2 cellular contexts compared by ENCODE assay signal in the genomic region with DNA sequence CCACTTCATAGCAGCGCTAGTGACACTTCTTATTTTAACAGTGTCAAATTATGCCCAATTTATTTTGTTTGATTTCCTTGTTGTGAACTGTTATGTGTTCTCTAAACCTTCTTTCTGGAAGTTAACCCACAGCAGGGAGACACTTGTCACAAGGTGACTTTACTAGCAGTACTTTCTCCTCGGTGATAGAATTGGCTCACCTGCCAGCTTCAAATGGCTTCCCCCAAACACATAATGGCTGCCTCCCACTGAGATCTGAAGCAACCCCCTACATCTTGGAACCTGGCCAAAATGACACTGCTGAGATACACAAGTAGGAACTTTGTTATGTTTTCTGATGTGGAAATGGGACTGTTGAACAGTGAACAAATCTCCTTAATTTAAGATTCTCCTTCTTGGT.
A peak's percentile ranks its signal among the peaks of the same experiment; 100 is the strongest.
TF ChIP-seq lines count a peak whose summit lies in the region.

No MANE protein-coding gene starts in this region.

TF ChIP-seq in SK-N-SH, 30 proteins besides CTCF, POLR2A, EP300 and RAD21 (continued from another document):
- TF ChIP-seq RXRA (IDR thresholded peaks at IDR 0.05; ENCODE audit: borderline replicate concordance, low read depth) (no peak), NFIC (IDR thresholded peaks at IDR 0.05; ENCODE audit: borderline replicate concordance) (0 out of 2 replicates have a peak, but pooled peaks have one; percentile 24), RFX5 (IDR thresholded peaks at IDR 0.05; ENCODE audit: low read length) (no peak), ELF1 (IDR thresholded peaks at IDR 0.05) (no peak)
- TF ChIP-seq, protein P1, sequence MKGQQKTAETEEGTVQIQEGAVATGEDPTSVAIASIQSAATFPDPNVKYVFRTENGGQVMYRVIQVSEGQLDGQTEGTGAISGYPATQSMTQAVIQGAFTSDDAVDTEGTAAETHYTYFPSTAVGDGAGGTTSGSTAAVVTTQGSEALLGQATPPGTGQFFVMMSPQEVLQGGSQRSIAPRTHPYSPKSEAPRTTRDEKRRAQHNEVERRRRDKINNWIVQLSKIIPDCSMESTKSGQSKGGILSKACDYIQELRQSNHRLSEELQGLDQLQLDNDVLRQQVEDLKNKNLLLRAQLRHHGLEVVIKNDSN (IDR thresholded peaks at IDR 0.05; ENCODE audit: borderline replicate concordance, low read depth), result no peak

TF ChIP-seq in SK-N-SH treated with all-trans-retinoic acid at 6 μM for 48 hours, 23 proteins besides CTCF, POLR2A, EP300 and RAD21 (continued from another document):
- TF ChIP-seq, protein P2, sequence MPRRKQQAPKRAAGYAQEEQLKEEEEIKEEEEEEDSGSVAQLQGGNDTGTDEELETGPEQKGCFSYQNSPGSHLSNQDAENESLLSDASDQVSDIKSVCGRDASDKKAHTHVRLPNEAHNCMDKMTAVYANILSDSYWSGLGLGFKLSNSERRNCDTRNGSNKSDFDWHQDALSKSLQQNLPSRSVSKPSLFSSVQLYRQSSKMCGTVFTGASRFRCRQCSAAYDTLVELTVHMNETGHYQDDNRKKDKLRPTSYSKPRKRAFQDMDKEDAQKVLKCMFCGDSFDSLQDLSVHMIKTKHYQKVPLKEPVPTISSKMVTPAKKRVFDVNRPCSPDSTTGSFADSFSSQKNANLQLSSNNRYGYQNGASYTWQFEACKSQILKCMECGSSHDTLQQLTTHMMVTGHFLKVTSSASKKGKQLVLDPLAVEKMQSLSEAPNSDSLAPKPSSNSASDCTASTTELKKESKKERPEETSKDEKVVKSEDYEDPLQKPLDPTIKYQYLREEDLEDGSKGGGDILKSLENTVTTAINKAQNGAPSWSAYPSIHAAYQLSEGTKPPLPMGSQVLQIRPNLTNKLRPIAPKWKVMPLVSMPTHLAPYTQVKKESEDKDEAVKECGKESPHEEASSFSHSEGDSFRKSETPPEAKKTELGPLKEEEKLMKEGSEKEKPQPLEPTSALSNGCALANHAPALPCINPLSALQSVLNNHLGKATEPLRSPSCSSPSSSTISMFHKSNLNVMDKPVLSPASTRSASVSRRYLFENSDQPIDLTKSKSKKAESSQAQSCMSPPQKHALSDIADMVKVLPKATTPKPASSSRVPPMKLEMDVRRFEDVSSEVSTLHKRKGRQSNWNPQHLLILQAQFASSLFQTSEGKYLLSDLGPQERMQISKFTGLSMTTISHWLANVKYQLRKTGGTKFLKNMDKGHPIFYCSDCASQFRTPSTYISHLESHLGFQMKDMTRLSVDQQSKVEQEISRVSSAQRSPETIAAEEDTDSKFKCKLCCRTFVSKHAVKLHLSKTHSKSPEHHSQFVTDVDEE (CRISPR knock-in tag; IDR thresholded peaks at IDR 0.05), result no peak
- TF ChIP-seq ISL1 (CRISPR knock-in tag; IDR thresholded peaks at IDR 0.05) (no peak), ZFP30 (CRISPR knock-in tag; IDR thresholded peaks at IDR 0.05) (no peak), BACH2 (CRISPR knock-in tag; IDR thresholded peaks at IDR 0.05; ENCODE audit: borderline replicate concordance) (no peak), ZFP3 (CRISPR knock-in tag; IDR thresholded peaks at IDR 0.05) (no peak)
TF ChIP-seq in SK-N-SH treated with all-trans-retinoic acid at 6 μM for 48 hours: peak in this region for 0.
